In the genomic region with DNA sequence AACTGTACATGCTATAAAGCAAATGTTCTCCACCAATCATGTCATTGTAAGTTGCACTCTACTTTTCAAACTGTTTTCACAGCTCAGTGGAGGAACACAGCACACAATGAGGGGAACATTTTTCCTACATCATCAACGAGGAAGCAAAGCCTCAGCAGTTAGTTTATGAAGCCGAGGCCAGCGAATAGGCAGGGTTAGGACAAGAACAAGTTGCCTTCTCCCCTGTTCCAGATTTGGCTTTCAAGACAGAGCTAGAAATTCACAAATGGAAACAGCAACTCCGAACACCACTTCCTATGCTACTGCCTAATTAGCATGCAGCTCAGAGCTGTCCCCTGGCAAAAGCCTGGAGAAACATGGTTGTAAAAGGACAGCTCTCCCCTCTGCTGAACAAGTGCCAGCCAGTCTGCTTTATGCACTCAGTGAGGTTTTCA, we compare ENCODE assay signal across 11 cellular contexts. TPM values are rescaled to one million over a fixed set of nuclear protein-coding genes. Genes with fewer than 3 reads are reported as not detected.
DNase-seq lines count a peak whose midpoint lies in the region; ATAC-seq and TF ChIP-seq lines count a peak whose summit lies in the region.
"Had no signal": no experiment of that assay in that cellular context is flagged by ENCODE, and none has a peak within 500 bp of the region (broad histone marks: within the 10 kb centered on the region; RNA-seq: fewer than 3 reads in every experiment).

No MANE protein-coding gene starts in this region.

- H3K27ac ChIP-seq in RWPE1 (peak overlapping the region; percentile 85), fibroblast of lung (ENCODE audit: insufficient read depth, low read length) (no peak overlapping the region)

- H3K9me3 Mint-ChIP-seq in osteocyte (ENCODE audit: unreplicated experiment), result no peaks in the 10 kb centered on the region
- H3K9me3 Mint-ChIP-seq: activated naive CD4-positive, alpha-beta T cell treated with anti-CD3 and anti-CD28 coated beads for 36 hours had no signal

- H3K9me3 ChIP-seq in fibroblast of lung (ENCODE audit: control insufficient read depth, insufficient read depth, low read depth, low read length), result no peaks in the 10 kb centered on the region

- POLR2A ChIA-PET in RWPE1 (lab: Yijun Ruan, JAX; ENCODE audit: low non-redundant PET), result no interaction called here

- TF ChIP-seq CTCF in RWPE1 (conservative IDR thresholded peaks at IDR 0.05; ENCODE audit: low read depth), result no peak
- no peak for TF ChIP-seq CTCF in fibroblast of lung (conservative IDR thresholded peaks at IDR 0.05 in 1 of 2, IDR thresholded peaks at IDR 0.05 in 1 of 2; ENCODE audit: low read depth in 1 of 2, low read length in 2 of 2)
- no peak for TF ChIP-seq CTCF in osteocyte (IDR thresholded peaks at IDR 0.05)

- no peaks in the 10 kb centered on the region for H3K27me3 ChIP-seq in fibroblast of lung (ENCODE audit: control insufficient read depth, insufficient read depth, low read length)

- H3K36me3 Mint-ChIP-seq in osteocyte (ENCODE audit: unreplicated experiment), result no peaks in the 10 kb centered on the region
- H3K36me3 Mint-ChIP-seq: CD4-positive, CD25-positive, alpha-beta regulatory T cell had no signal

- ATAC-seq in GM18505 (IDR thresholded peaks at IDR 0.05; ENCODE audit: unreplicated experiment) (no peak), HG03095 (IDR thresholded peaks at IDR 0.05; ENCODE audit: unreplicated experiment) (no peak), GM21367 (IDR thresholded peaks at IDR 0.05; ENCODE audit: unreplicated experiment) (no peak)

- H3K4me3 Mint-ChIP-seq in osteocyte (ENCODE audit: unreplicated experiment), result no peak overlapping the region
- H3K4me3 Mint-ChIP-seq: activated naive CD4-positive, alpha-beta T cell treated with anti-CD3 and anti-CD28 coated beads for 36 hours had no signal

- CTCF ChIA-PET in RWPE1 (lab: Yijun Ruan, JAX), result no interaction called here

- H3K36me3 ChIP-seq in fibroblast of lung (ENCODE audit: control insufficient read depth, insufficient read depth, low read length), result no peaks in the 10 kb centered on the region

- H4K20me1 ChIP-seq in fibroblast of lung (ENCODE audit: control insufficient read depth, extremely low read depth, insufficient read depth, low read length), result no peaks in the 10 kb centered on the region

- TF ChIP-seq POLR2A in GM18505 (IDR thresholded peaks at IDR 0.05; ENCODE audit: borderline replicate concordance, extremely low read depth, insufficient read depth, insufficient read length), result no peak

- DNase-seq in AG20443 (ENCODE audit: low spot score) (peak; percentile 22), RWPE1 (ENCODE audit: low spot score) (no peak), fibroblast of lung (ENCODE audit: low read depth in 2 of 2) (peak in 1 of 2 donors; percentile 54), osteocyte (ENCODE audit: extremely low spot score, unreplicated experiment) (no peak), dedifferentiated amniotic fluid mesenchymal stem cell (ENCODE audit: extremely low spot score) (no peak)
- DNase-seq: activated naive CD4-positive, alpha-beta T cell treated with anti-CD3 and anti-CD28 coated beads for 36 hours; CD4-positive, CD25-positive, alpha-beta regulatory T cell; glutamatergic neuron had no signal

- no peak overlapping the region for H3K9ac ChIP-seq in fibroblast of lung (ENCODE audit: insufficient read depth, low read length)

- no peak overlapping the region for H3K4me2 ChIP-seq in fibroblast of lung (ENCODE audit: extremely low read depth, insufficient read depth, low read length)

- H3K27ac Mint-ChIP-seq in osteocyte (ENCODE audit: unreplicated experiment), result peak overlapping the region; percentile 17
- H3K27ac Mint-ChIP-seq: activated naive CD4-positive, alpha-beta T cell treated with anti-CD3 and anti-CD28 coated beads for 36 hours; CD4-positive, CD25-positive, alpha-beta regulatory T cell had no signal

- H2AFZ ChIP-seq in fibroblast of lung (ENCODE audit: low read length), result peak overlapping the region; percentile 8

- H3K27me3 Mint-ChIP-seq in osteocyte (ENCODE audit: unreplicated experiment), result peaks cover 15% of the 10 kb centered on the region
- H3K27me3 Mint-ChIP-seq: CD4-positive, CD25-positive, alpha-beta regulatory T cell had no signal

- no peaks in the 10 kb centered on the region for H3K79me2 ChIP-seq in fibroblast of lung (ENCODE audit: control insufficient read depth, insufficient read depth, low read length)

- H3K4me1 ChIP-seq in fibroblast of lung (ENCODE audit: control insufficient read depth, extremely low read depth, insufficient read depth, low read length), result no peaks in the 10 kb centered on the region

- H3K4me1 Mint-ChIP-seq in osteocyte (ENCODE audit: unreplicated experiment), result peaks cover 31% of the 10 kb centered on the region
- H3K4me1 Mint-ChIP-seq: CD4-positive, CD25-positive, alpha-beta regulatory T cell had no signal

- no peak overlapping the region for H3K4me3 ChIP-seq in fibroblast of lung (replicated peaks in 1 of 4; ENCODE audit: control extremely low read depth in 1 of 4, insufficient read depth in 1 of 4, low read depth in 3 of 4, low read length in 4 of 4)

RNA-seq across cellular contexts. Expression of a gene that starts 19.8 kb away (rescaled TPM):
- total RNA-seq in fibroblast of lung (41.6 and 100 TPM in 2 replicates), osteocyte (1.5 and 2.4 TPM in 2 replicates)
- polyA plus RNA-seq in fibroblast of lung, result 3.8 and 10.8 TPM in 2 replicates
- 2.1 and 5.3 TPM in 2 replicates for polyA plus RNA-seq in fibroblast of lung (2012)
- polyA minus RNA-seq in fibroblast of lung (ENCODE audit: low replicate concordance), result 1.3 and 13.3 TPM in 2 replicates
- total RNA-seq: activated naive CD4-positive, alpha-beta T cell treated with anti-CD3 and anti-CD28 coated beads for 36 hours had no signal

Comparison
In these comparisons a context has a peak if more than half of its experiments do, and no peak if none do; other contexts are left out.
1. RNA of a gene that starts 19.8 kb away (total RNA-seq): 41.6 to 100 TPM in fibroblast of lung; 1.5 to 2.4 TPM in osteocyte; every median in the first group is over 10 times any median in the second.